In genomic region chr1:15213333-15213732, GRCh38 we compare ENCODE assay signal across 1 cellular context.
TF ChIP-seq lines count a peak whose summit lies in the region.

No MANE protein-coding gene starts in this region.

TF ChIP-seq in SK-N-SH, 30 proteins besides CTCF, POLR2A, EP300 and RAD21:
- no peak for TF ChIP-seq TEAD4 (IDR thresholded peaks at IDR 0.05; ENCODE audit: borderline replicate concordance, insufficient read depth)
- TF ChIP-seq EZH2phosphoT487 (IDR thresholded peaks at IDR 0.05; ENCODE audit: borderline replicate concordance, low read depth) = no peak
- no peak for TF ChIP-seq NRF1 (IDR thresholded peaks at IDR 0.05; ENCODE audit: low read depth, low read length)
- TF ChIP-seq GABPA (IDR thresholded peaks at IDR 0.05; ENCODE audit: low read depth) = no peak
- no peak for TF ChIP-seq GATA2 (CRISPR knock-in tag; IDR thresholded peaks at IDR 0.05)
- no peak for TF ChIP-seq NFIC (IDR thresholded peaks at IDR 0.05; ENCODE audit: borderline replicate concordance)
- TF ChIP-seq RFX5 (IDR thresholded peaks at IDR 0.05; ENCODE audit: low read length) = no peak
- no peak for TF ChIP-seq PBX3 (IDR thresholded peaks at IDR 0.05)
- no peak for TF ChIP-seq SMC3 (IDR thresholded peaks at IDR 0.05; ENCODE audit: low read depth, low read length)
- no peak for TF ChIP-seq USF2 (IDR thresholded peaks at IDR 0.05; ENCODE audit: borderline replicate concordance, low read depth, low read length)
- TF ChIP-seq RXRA (IDR thresholded peaks at IDR 0.05; ENCODE audit: borderline replicate concordance, low read depth) = no peak
- no peak for TF ChIP-seq MAX (IDR thresholded peaks at IDR 0.05; ENCODE audit: low read depth)
- TF ChIP-seq MEF2A (IDR thresholded peaks at IDR 0.05; ENCODE audit: borderline replicate concordance, low read depth) = no peak
- TF ChIP-seq FOXJ3 (CRISPR knock-in tag; IDR thresholded peaks at IDR 0.05) = no peak
- TF ChIP-seq FOXM1 (IDR thresholded peaks at IDR 0.05; ENCODE audit: low read depth) = no peak
- TF ChIP-seq YY1 (IDR thresholded peaks at IDR 0.05; ENCODE audit: low read depth) = no peak
- TF ChIP-seq ELF1 (IDR thresholded peaks at IDR 0.05) = no peak
- no peak for TF ChIP-seq FOSL2 (IDR thresholded peaks at IDR 0.05; ENCODE audit: borderline replicate concordance, low read depth)
